22 cellular contexts compared by ENCODE assay signal in the genomic region with DNA sequence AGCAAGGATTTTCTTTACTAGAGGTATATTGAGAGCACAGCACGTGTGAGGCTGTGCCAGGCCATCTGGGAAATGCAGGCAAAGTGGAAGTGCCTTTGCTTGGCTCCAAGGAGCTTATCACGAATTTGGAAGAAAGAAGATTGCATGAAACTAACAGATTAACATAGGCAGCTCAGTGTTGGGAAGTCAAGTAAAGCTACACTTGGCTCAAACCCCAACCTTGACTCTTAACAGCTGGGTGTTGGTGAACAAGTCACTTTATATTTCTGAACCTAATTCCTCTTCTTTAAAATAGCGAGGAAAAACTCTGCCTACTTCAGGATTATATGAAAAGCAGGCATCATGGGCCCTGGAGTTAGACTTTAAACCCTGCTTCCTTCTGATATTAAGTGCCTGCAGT.
"Had no signal": no experiment of that assay in that cellular context is flagged by ENCODE, and none has a peak within 500 bp of the region (broad histone marks: within the 10 kb centered on the region; RNA-seq: fewer than 3 reads in every experiment).

No MANE protein-coding gene starts in this region.

- H3K4me1 ChIP-seq: colonic mucosa, left lung, parathyroid adenoma had no signal

- H3K9me3 ChIP-seq: adrenal gland, colonic mucosa, left lung, thyroid gland had no signal

- H3K4me3 ChIP-seq: adrenal gland, colonic mucosa, hepatocyte, left lung, thyroid gland had no signal

- H3K36me3 ChIP-seq: adrenal gland, colonic mucosa, left lung, thyroid gland had no signal

- H3K79me2 ChIP-seq: hepatocyte, parathyroid adenoma had no signal

- H3K4me2 ChIP-seq: hepatocyte had no signal

- DNase-seq: activated gamma-delta T cell treated with Interleukin-2 at 50 U/mL for 16 hours; activated T-cell treated with anti-CD3 and anti-CD28 coated beads, Interleukin-2, amount 50 U/mL, for 1 hour; adrenal gland; colonic mucosa; glutamatergic neuron; kidney glomerular epithelial cell; left lung; nephron progenitor cell; nucleus accumbens; stimulated activated CD4-positive, alpha-beta T cell treated with anti-CD3 and anti-CD28 coated beads, Interleukin-4, amount 100 ng/mL, for 1 hour; stimulated activated naive CD4-positive, alpha-beta T cell; T-helper 1 cell; thyroid gland had no signal

- ATAC-seq: activated naive CD4-positive, alpha-beta T cell treated with anti-CD3 and anti-CD28 coated beads, Interleukin-2, amount 50 U/mL, for 72 hours; left lung; sciatic nerve; SK-N-SH treated with all-trans-retinoic acid at 6 μM for 48 hours had no signal

- FAIRE-seq: astrocyte, frontal cortex, TTC549 had no signal

- H3K27ac ChIP-seq: adrenal gland, colonic mucosa, epithelial cell of prostate, hepatocyte, left lung, parathyroid adenoma, thyroid gland had no signal

- H3K27me3 ChIP-seq: adrenal gland, colonic mucosa, hepatocyte, left lung, thyroid gland had no signal

- H3K9ac ChIP-seq: parathyroid adenoma had no signal
